ENCODE assay signal across 25 cellular contexts in the genomic region with DNA sequence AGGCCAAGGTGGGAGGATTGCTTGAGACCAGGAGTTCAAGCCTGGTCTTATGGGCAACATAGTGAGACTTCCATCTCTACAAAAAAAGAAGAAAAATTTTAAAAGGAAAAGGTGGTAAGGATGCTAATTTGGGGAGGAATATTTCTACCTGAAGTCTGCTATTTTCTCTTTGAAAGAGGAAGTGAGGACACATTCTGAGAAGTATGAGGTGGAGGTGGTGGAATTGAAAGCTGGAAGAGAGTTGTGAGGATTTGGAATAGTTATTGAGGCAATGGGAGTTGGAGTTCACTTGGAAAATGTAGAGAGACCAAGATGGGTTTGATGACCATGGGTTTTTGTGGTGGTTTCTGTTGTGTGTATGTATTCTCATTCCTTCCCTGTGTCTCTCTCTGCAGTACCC. TPM values are rescaled to one million over a fixed set of nuclear protein-coding genes. Genes with fewer than 3 reads are reported as not detected.
DNase-seq lines count a peak whose midpoint lies in the region; ATAC-seq, FAIRE-seq and TF ChIP-seq lines count a peak whose summit lies in the region.
"Had no signal": no experiment of that assay in that cellular context is flagged by ENCODE, and none has a peak within 500 bp of the region (broad histone marks: within the 10 kb centered on the region; RNA-seq: fewer than 3 reads in every experiment).

No MANE protein-coding gene starts in this region.

- intact Hi-C loops in activated CD4-positive, alpha-beta T cell treated with anti-CD3 and anti-CD28 coated beads, Interleukin-2, amount 10 ng/mL, durations not matched to agents 24 days and 14 days (cut with micrococcal nuclease) = loop anchor here (10.0 kb wide), 1 partner anchor 354 kb away; no protein-coding TSS in a partner anchor

- H3K9me3 Mint-ChIP-seq in activated CD4-positive, alpha-beta T cell treated with anti-CD3 and anti-CD28 coated beads, Interleukin-2, amount 10 ng/mL, durations not matched to agents 24 days and 14 days = no peaks in the 10 kb centered on the region
- H3K9me3 Mint-ChIP-seq in activated naive CD8-positive, alpha-beta T cell treated with anti-CD3 and anti-CD28 coated beads, Interleukin-2, amount 50 U/mL, for 24 hours = no peaks in the 10 kb centered on the region
- no peaks in the 10 kb centered on the region for H3K9me3 Mint-ChIP-seq in nephron

- DNase-seq in activated CD4-positive, alpha-beta T cell treated with anti-CD3 and anti-CD28 coated beads, Interleukin-2, amount 10 ng/mL, durations not matched to agents 24 days and 14 days = no peak
- no peak for DNase-seq in activated CD4-positive, alpha-beta T cell treated with anti-CD3 and anti-CD28 coated beads for 48 hours
- DNase-seq in GM12891 (ENCODE audit: insufficient read length, low spot score) = no peak
- no peak for DNase-seq in activated naive CD8-positive, alpha-beta T cell treated with anti-CD3 and anti-CD28 coated beads, Interleukin-2, amount 50 U/mL, for 24 hours
- DNase-seq in germinal center (ENCODE audit: low spot score) = no peak
- DNase-seq in stimulated activated CD4-positive, alpha-beta T cell treated with anti-CD3 and anti-CD28 coated beads, Interleukin-1b, Interleukin-23, amount 100 ng/mL, for 48 hours = no peak
- DNase-seq in NCI-H2081 (lab: John Stamatoyannopoulos, UW) = no peak
- DNase-seq: activated CD4-positive, alpha-beta T cell treated with anti-CD3 and anti-CD28 coated beads, Interleukin-2, amount 50 U/mL, for 48 hours; activated gamma-delta T cell treated with Interleukin-2 at 50 U/mL for 16 hours; anterior cingulate cortex; cortex of kidney; foreskin keratinocyte; GDM1; H7; lower lobe of right lung; NCI-H1092 treated with DMSO at 0.1 percent for 48 hours; NCI-H187 treated with DMSO at 0.1 percent for 48 hours; NCI-H524 treated with DMSO at 0.1 percent for 48 hours; NK-92 treated with Interleukin-12 subunit alpha and Interleukin-12 subunit beta, amount 100 ng/mL, for 24 hours; Right ventricle myocardium superior; stimulated activated CD4-positive, alpha-beta T cell treated with anti-CD3 and anti-CD28 coated beads, Interleukin-4, amount 100 ng/mL, for 24 hours; stimulated activated naive CD4-positive, alpha-beta T cell had no signal

- H3K27me3 Mint-ChIP-seq in activated CD4-positive, alpha-beta T cell treated with anti-CD3 and anti-CD28 coated beads, Interleukin-2, amount 10 ng/mL, durations not matched to agents 24 days and 14 days = no peaks in the 10 kb centered on the region
- no peaks in the 10 kb centered on the region for H3K27me3 Mint-ChIP-seq in activated naive CD8-positive, alpha-beta T cell treated with anti-CD3 and anti-CD28 coated beads, Interleukin-2, amount 50 U/mL, for 24 hours
- H3K27me3 Mint-ChIP-seq in nephron (ENCODE audit: low read depth) = no peaks in the 10 kb centered on the region

- peaks cover 38% of the 10 kb centered on the region for H3K4me1 Mint-ChIP-seq in activated CD4-positive, alpha-beta T cell treated with anti-CD3 and anti-CD28 coated beads, Interleukin-2, amount 10 ng/mL, durations not matched to agents 24 days and 14 days
- peaks cover 57% of the 10 kb centered on the region for H3K4me1 Mint-ChIP-seq in activated naive CD8-positive, alpha-beta T cell treated with anti-CD3 and anti-CD28 coated beads, Interleukin-2, amount 50 U/mL, for 24 hours
- peaks cover 60% of the 10 kb centered on the region for H3K4me1 Mint-ChIP-seq in nephron

- no peak for TF ChIP-seq POLR2A in GM12891 (IDR thresholded peaks at IDR 0.05; ENCODE audit: low read depth, low read length)

- no peak overlapping the region for H3K4me3 Mint-ChIP-seq in activated CD4-positive, alpha-beta T cell treated with anti-CD3 and anti-CD28 coated beads, Interleukin-2, amount 10 ng/mL, durations not matched to agents 24 days and 14 days
- H3K4me3 Mint-ChIP-seq in activated naive CD8-positive, alpha-beta T cell treated with anti-CD3 and anti-CD28 coated beads, Interleukin-2, amount 50 U/mL, for 24 hours = no peak overlapping the region
- H3K4me3 Mint-ChIP-seq in nephron = no peak overlapping the region
- H3K4me3 Mint-ChIP-seq: neural crest cell had no signal

- H3K27ac Mint-ChIP-seq in activated CD4-positive, alpha-beta T cell treated with anti-CD3 and anti-CD28 coated beads, Interleukin-2, amount 10 ng/mL, durations not matched to agents 24 days and 14 days = peak overlapping the region; percentile 31
- H3K27ac Mint-ChIP-seq in activated naive CD8-positive, alpha-beta T cell treated with anti-CD3 and anti-CD28 coated beads, Interleukin-2, amount 50 U/mL, for 24 hours = peak overlapping the region; percentile 43
- H3K27ac Mint-ChIP-seq in nephron = peak overlapping the region in 2 of 3 experiments; percentile 67 to 96

- TF ChIP-seq CTCF in nephron (IDR thresholded peaks at IDR 0.05; ENCODE audit: unreplicated experiment in 3 of 3) = no peak

- no peak for FAIRE-seq in GM12891 (lab: Jason Lieb, UNC)
- FAIRE-seq: urothelium cell line had no signal

- ATAC-seq in activated naive CD8-positive, alpha-beta T cell treated with anti-CD3 and anti-CD28 coated beads, Interleukin-2, amount 50 U/mL, for 24 hours = no peak
- ATAC-seq: foreskin keratinocyte, lower lobe of right lung had no signal

- peaks cover 9% of the 10 kb centered on the region for H3K36me3 Mint-ChIP-seq in activated CD4-positive, alpha-beta T cell treated with anti-CD3 and anti-CD28 coated beads, Interleukin-2, amount 10 ng/mL, durations not matched to agents 24 days and 14 days (ENCODE audit: low read depth)
- peaks cover 3% of the 10 kb centered on the region for H3K36me3 Mint-ChIP-seq in activated naive CD8-positive, alpha-beta T cell treated with anti-CD3 and anti-CD28 coated beads, Interleukin-2, amount 50 U/mL, for 24 hours (ENCODE audit: low read depth)
- H3K36me3 Mint-ChIP-seq in nephron (ENCODE audit: low read depth) = peaks cover 28% of the 10 kb centered on the region

TF ChIP-seq in GM12891, 5 proteins besides CTCF, POLR2A, EP300 and RAD21:
- no peak for TF ChIP-seq POU2F2 (IDR thresholded peaks at IDR 0.05; ENCODE audit: low read depth, low read length)
- TF ChIP-seq PAX5 (IDR thresholded peaks at IDR 0.05; ENCODE audit: insufficient read depth, low read length, severe bottlenecking) = no peak
- TF ChIP-seq POLR2AphosphoS5 (IDR thresholded peaks at IDR 0.05; ENCODE audit: low read depth, low read length) = no peak
- no peak for TF ChIP-seq TAF1 (IDR thresholded peaks at IDR 0.05; ENCODE audit: low read depth, low read length)
- TF ChIP-seq SPI1 (IDR thresholded peaks at IDR 0.05; ENCODE audit: low read depth, low read length) = peak; percentile 75

RNA-seq across cellular contexts. Expression of a gene that starts 29.3 kb away (rescaled TPM):
- 51.3 and 54.9 TPM in 2 replicates for total RNA-seq in activated CD4-positive, alpha-beta T cell treated with anti-CD3 and anti-CD28 coated beads, Interleukin-2, amount 10 ng/mL, durations not matched to agents 24 days and 14 days
- 23.4 TPM for polyA plus RNA-seq in GM12891 (2012; ENCODE audit: low read depth, missing spikeins)

Comparison
In these comparisons a context has a peak if more than half of its experiments do, and no peak if none do; other contexts are left out.
1. H3K27ac Mint-ChIP-seq: peak in every context shown above with its lines; median percentile 82 in nephron; 43 in activated naive CD8-positive, alpha-beta T cell treated with anti-CD3 and anti-CD28 coated beads, Interleukin-2, amount 50 U/mL, for 24 hours; 31 in activated CD4-positive, alpha-beta T cell treated with anti-CD3 and anti-CD28 coated beads, Interleukin-2, amount 10 ng/mL, durations not matched to agents 24 days and 14 days.